Comparison of ENCODE assay signal across 8 cellular contexts in the genomic region with DNA sequence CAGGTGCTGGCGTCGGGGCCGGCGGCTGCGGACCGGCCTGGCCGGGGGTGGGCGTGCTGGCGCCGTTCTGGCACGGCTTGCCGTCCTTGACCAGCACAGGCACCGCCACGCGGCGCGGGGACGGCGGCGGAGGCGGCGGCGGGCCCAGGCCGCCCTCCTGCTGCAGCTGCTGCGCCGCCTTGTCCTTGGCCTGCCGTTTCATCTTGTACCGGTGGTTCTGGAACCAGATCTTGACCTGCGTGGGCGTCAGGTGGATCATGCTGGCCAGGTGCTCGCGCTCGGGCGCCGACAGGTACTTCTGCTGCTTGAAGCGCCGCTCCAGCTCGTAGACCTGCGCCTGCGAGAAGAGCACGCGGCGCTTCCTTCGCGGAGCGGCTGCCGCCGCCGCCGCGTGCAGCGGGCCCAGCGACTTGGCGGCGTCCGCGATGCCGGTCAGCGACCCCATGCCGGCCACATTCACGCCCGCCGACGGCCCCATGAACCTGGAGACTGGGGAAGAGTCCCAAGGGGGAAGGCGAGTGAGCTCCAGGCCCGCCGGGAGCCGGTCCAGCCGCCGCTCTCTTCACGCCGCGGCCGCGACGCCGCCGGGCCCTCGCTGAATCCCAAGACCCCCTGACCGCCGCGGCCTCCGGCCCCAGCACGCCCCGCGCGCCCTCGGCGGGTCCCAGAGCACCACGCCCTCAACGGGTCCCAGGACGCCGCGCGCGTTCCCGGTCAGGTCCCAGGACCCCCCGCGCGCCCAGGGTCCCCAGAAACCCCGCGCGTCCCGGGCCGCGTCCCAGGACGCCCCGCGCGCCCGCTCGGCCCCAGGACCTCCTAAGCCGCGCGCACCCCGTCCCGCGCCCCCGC. TPM values are rescaled to one million over a fixed set of nuclear protein-coding genes. Genes with fewer than 3 reads are reported as not detected.
DNase-seq lines count a peak whose midpoint lies in the region; ATAC-seq and TF ChIP-seq lines count a peak whose summit lies in the region.
"Had no signal": no experiment of that assay in that cellular context is flagged by ENCODE, and none has a peak within 500 bp of the region (broad histone marks: within the 10 kb centered on the region; RNA-seq: fewer than 3 reads in every experiment).

No MANE protein-coding gene starts in this region.

- H3K9ac ChIP-seq in trophoblast cell (ENCODE audit: low read length) = no peak overlapping the region

- no peak overlapping the region for H3K27ac ChIP-seq in dorsolateral prefrontal cortex
- H3K27ac ChIP-seq in trophoblast cell (ENCODE audit: low read depth, low read length) = no peak overlapping the region

- H3K4ac ChIP-seq in trophoblast cell (ENCODE audit: low read depth, low read length) = no peak overlapping the region

- H3K27me3 Mint-ChIP-seq in Calu3 (ENCODE audit: unreplicated experiment) = no peaks in the 10 kb centered on the region

- ATAC-seq in GM19351 (IDR thresholded peaks at IDR 0.05; ENCODE audit: unreplicated experiment) = peak; percentile 8

- H3K4me3 Mint-ChIP-seq in Calu3 (ENCODE audit: low read depth, unreplicated experiment) = no peak overlapping the region

- no peaks in the 10 kb centered on the region for H3K79me1 ChIP-seq in trophoblast cell (ENCODE audit: low read length)

- no peak overlapping the region for H4K91ac ChIP-seq in trophoblast cell (ENCODE audit: low read depth, low read length)

- no peaks in the 10 kb centered on the region for H3K79me2 ChIP-seq in trophoblast cell (ENCODE audit: control insufficient read depth, insufficient read depth, low read length, poor library complexity)

- peaks cover 8% of the 10 kb centered on the region for H3K9me3 ChIP-seq in trophoblast cell (ENCODE audit: insufficient read depth, low read depth, low read length)

- H3K27me3 ChIP-seq in dorsolateral prefrontal cortex (peaks cover 13 to 99% (median 85%) of the 10 kb centered on the region in 45 donors), trophoblast cell (ENCODE audit: insufficient read depth, low read length) (peaks cover 44% of the 10 kb centered on the region)

- no TSS peak for BruUV-seq in Calu3 (replicated peaks; lab: Mats Ljungman, UMichigan)

- no peak overlapping the region for H2BK12ac ChIP-seq in trophoblast cell (ENCODE audit: low read length)

- no peaks in the 10 kb centered on the region for H3K4me1 Mint-ChIP-seq in Calu3 (ENCODE audit: low read depth, unreplicated experiment)

- peak overlapping the region; percentile 17 for H2AFZ ChIP-seq in trophoblast cell (ENCODE audit: insufficient read depth, low read length, poor library complexity)

- no peak overlapping the region for H2BK120ac ChIP-seq in trophoblast cell (ENCODE audit: insufficient read depth, low read length, poor library complexity)

- no peak overlapping the region for H3K18ac ChIP-seq in trophoblast cell (ENCODE audit: low read length)

- no peaks in the 10 kb centered on the region for H3K9me3 Mint-ChIP-seq in Calu3 (ENCODE audit: low read depth, unreplicated experiment)

- no CpG with 5 or more reads among the region's 119 CpGs for WGBS in trophoblast cell (ENCODE audit: extremely low coverage, insufficient coverage, insufficient read length)

- H3K4me3 ChIP-seq in dorsolateral prefrontal cortex = peak overlapping the region in 53 of 59 donors; percentile 1 to 61 (median 36)
- peak overlapping the region; percentile 36 for H3K4me3 ChIP-seq in trophoblast cell (ENCODE audit: low read depth, low read length)
- no peak overlapping the region for H3K4me3 ChIP-seq in foreskin fibroblast (ENCODE audit: low read depth in 1 of 2, low read length in 2 of 2)

- H2AK5ac ChIP-seq in trophoblast cell (ENCODE audit: low read length) = no peak overlapping the region

- no peak overlapping the region for H3K27ac Mint-ChIP-seq in Calu3 (ENCODE audit: unreplicated experiment)

- H3K36me3 ChIP-seq in trophoblast cell (ENCODE audit: control insufficient read depth in 1 of 2, insufficient read depth in 2 of 2, low read length in 2 of 2) = no peaks in the 10 kb centered on the region

- no peak overlapping the region for H2BK5ac ChIP-seq in trophoblast cell (ENCODE audit: low read depth, low read length, poor library complexity)

- H4K12ac ChIP-seq in trophoblast cell (ENCODE audit: low read depth, low read length) = no peak overlapping the region

- H4K8ac ChIP-seq in trophoblast cell (ENCODE audit: low read depth, low read length) = no peak overlapping the region

- H3K14ac ChIP-seq in trophoblast cell (ENCODE audit: low read length) = no peak overlapping the region

- DNase-seq in NCI-H510A treated with DMSO at 0.1 percent for 48 hours (lab: John Stamatoyannopoulos, UW) (peak; percentile 21), dorsolateral prefrontal cortex (no peak), trophoblast cell (no peak), AG08396 (ENCODE audit: low spot score) (no peak), Calu3 (no peak), foreskin fibroblast (no peak)
- DNase-seq: NK-92 treated with Interleukin-12 subunit alpha and Interleukin-12 subunit beta, amount 100 ng/mL, for 24 hours had no signal

- intact Hi-C loops in dorsolateral prefrontal cortex (cut with DNase I) = loop anchor here (10.0 kb wide), 2 partner anchors 119 to 161 kb away; a partner anchor contains a TSS
- intact Hi-C loops in Calu3 (cut with micrococcal nuclease; ENCODE audit: unreplicated experiment) = no loop called here

- no peak overlapping the region for H3K23ac ChIP-seq in trophoblast cell (ENCODE audit: low read length)

- peaks cover 8 to 16% of the 10 kb centered on the region in 2 experiments for H3K4me1 ChIP-seq in trophoblast cell (ENCODE audit: control insufficient read depth in 1 of 2, insufficient read depth in 2 of 2, low read length in 2 of 2)

- TF ChIP-seq CTCF in dorsolateral prefrontal cortex (IDR thresholded peaks at IDR 0.05 in 54 of 56, conservative IDR thresholded peaks at IDR 0.05 in 2 of 56; ENCODE audit: low read depth in 1 of 56, partially characterized antibody in 56 of 56) (no peak), Calu3 (IDR thresholded peaks at IDR 0.05; ENCODE audit: unreplicated experiment) (no peak), foreskin fibroblast (IDR thresholded peaks at IDR 0.05; ENCODE audit: low read depth, low read length) (no peak)

- peak overlapping the region; percentile 61 for H3K4me2 ChIP-seq in trophoblast cell (ENCODE audit: low read length)

- CTCF ChIA-PET in Calu3 (lab: Charles Lee) = no interaction called here

- H3K36me3 Mint-ChIP-seq in Calu3 (ENCODE audit: insufficient read depth, unreplicated experiment) = no peaks in the 10 kb centered on the region

RNA-seq across cellular contexts. Expression of a gene that starts 1.1 kb away (rescaled TPM):
- total RNA-seq in dorsolateral prefrontal cortex (under 1 TPM in 27 of 120 experiments, not detected in 93; 0.16 to 0.78 (median 0.31) TPM), Calu3 (2022) (not detected in 2 replicates)
- not detected in 2 replicates for polyA plus RNA-seq in trophoblast cell (2013)

Comparison
In these comparisons a context has a peak if more than half of its experiments do, and no peak if none do; other contexts are left out.
1. H3K4me3 ChIP-seq: peak in dorsolateral prefrontal cortex (53 of 59) and trophoblast cell (single experiment); none in foreskin fibroblast (0 of 2).